25 cellular contexts compared by ENCODE assay signal in the genomic region with DNA sequence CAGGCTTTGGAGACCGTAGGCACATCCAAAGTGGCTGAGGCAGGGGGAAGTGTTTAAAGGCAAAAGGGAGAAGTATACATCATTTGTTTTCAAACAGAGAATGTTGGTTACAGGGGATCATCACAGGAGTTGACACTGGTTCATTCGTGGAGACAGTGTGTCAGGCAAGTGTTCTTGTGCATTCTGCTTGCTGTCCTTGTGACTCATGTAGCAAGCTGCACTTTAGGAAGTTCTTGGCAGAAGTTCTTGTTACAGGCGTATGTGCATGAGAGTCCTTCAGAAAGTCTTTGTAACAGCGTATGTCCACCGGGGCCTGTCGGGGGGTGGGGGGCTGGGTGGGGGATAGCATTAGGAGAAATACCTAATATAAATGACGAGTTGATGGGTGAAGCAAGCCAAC. TPM values are rescaled to one million over a fixed set of nuclear protein-coding genes. Genes with fewer than 3 reads are reported as not detected.
DNase-seq lines count a peak whose midpoint lies in the region; FAIRE-seq and TF ChIP-seq lines count a peak whose summit lies in the region.
"Had no signal": no experiment of that assay in that cellular context is flagged by ENCODE, and none has a peak within 500 bp of the region (broad histone marks: within the 10 kb centered on the region; RNA-seq: fewer than 3 reads in every experiment).

No MANE protein-coding gene starts in this region.

- H3K36me3 ChIP-seq in astrocyte (ENCODE audit: insufficient read depth, low read length) (no peaks in the 10 kb centered on the region), trophoblast cell (ENCODE audit: control insufficient read depth in 1 of 2, insufficient read depth in 2 of 2, low read length in 2 of 2) (peaks cover 0 to 2% of the 10 kb centered on the region in 2 experiments)
- H3K36me3 ChIP-seq: BLaER1 treated with 17β-estradiol and CSF1 and Interleukin-3, amounts not matched to agents 10 nM and 100 nM; SJCRH30 had no signal

- no peak overlapping the region for H3K27ac Mint-ChIP-seq in astrocyte (ENCODE audit: unreplicated experiment)
- H3K27ac Mint-ChIP-seq: CD8-positive, alpha-beta T cell; HFFc6 had no signal

- TF ChIP-seq CTCF in astrocyte (IDR thresholded peaks at IDR 0.05; ENCODE audit: insufficient read depth, low read depth, low read length): no peak
- no peak for TF ChIP-seq CTCF in fibroblast of the aortic adventitia (IDR thresholded peaks at IDR 0.05; ENCODE audit: insufficient read depth, low read length)

- no peak overlapping the region for H3K4me2 ChIP-seq in astrocyte (ENCODE audit: low read length)
- no peak overlapping the region for H3K4me2 ChIP-seq in trophoblast cell (ENCODE audit: low read length)
- H3K4me2 ChIP-seq: BLaER1 treated with 17β-estradiol and CSF1 and Interleukin-3, amounts not matched to agents 10 nM and 100 nM; KMS-11; PC-9 had no signal

- DNase-seq in MV-4-11 (lab: John Stamatoyannopoulos, UW): peak; percentile 11
- peak; percentile 25 for DNase-seq in astrocyte (ENCODE audit: low read depth)
- DNase-seq in fibroblast of the aortic adventitia (ENCODE audit: low read depth): peak; percentile 10
- DNase-seq in trophoblast cell: no peak
- no peak for DNase-seq in activated gamma-delta T cell (lab: John Stamatoyannopoulos, UW)
- no peak for DNase-seq in activated CD8-positive, alpha-beta memory T cell treated with anti-CD3 and anti-CD28 coated beads for 24 hours
- no peak for DNase-seq in NK-92 (lab: John Stamatoyannopoulos, UW; ENCODE audit: unreplicated experiment)
- DNase-seq: CD8-positive, alpha-beta T cell; DMS79; HFFc6; NCI-H1048; NCI-H1436; NCI-H1930; NCI-H345; NCI-H524 treated with DMSO at 0.1 percent for 48 hours; PC-9; SJCRH30 had no signal

- no peak overlapping the region for H3K4me3 Mint-ChIP-seq in astrocyte (ENCODE audit: unreplicated experiment)
- H3K4me3 Mint-ChIP-seq: CD8-positive, alpha-beta T cell; HFFc6 had no signal

- no CpG with 5 or more reads among the region's 7 CpGs for WGBS in trophoblast cell (ENCODE audit: extremely low coverage, insufficient coverage, insufficient read length)

- no peak overlapping the region for H4K12ac ChIP-seq in trophoblast cell (ENCODE audit: low read depth, low read length)

- H2BK5ac ChIP-seq in trophoblast cell (ENCODE audit: low read depth, low read length, poor library complexity): peak overlapping the region; percentile 97

- no peak overlapping the region for H2BK12ac ChIP-seq in trophoblast cell (ENCODE audit: low read length)

- no peak overlapping the region for H2AK5ac ChIP-seq in trophoblast cell (ENCODE audit: low read length)

- H3K14ac ChIP-seq in trophoblast cell (ENCODE audit: low read length): no peak overlapping the region

- H3K4me1 Mint-ChIP-seq in astrocyte (ENCODE audit: low read depth, unreplicated experiment): peaks cover 3% of the 10 kb centered on the region

- H4K91ac ChIP-seq in trophoblast cell (ENCODE audit: low read depth, low read length): peak overlapping the region; percentile 96

- H3K27ac ChIP-seq in astrocyte (ENCODE audit: low read depth, low read length) (no peak overlapping the region), trophoblast cell (ENCODE audit: low read depth, low read length) (peak overlapping the region; percentile 98)
- H3K27ac ChIP-seq: BLaER1 treated with 17β-estradiol and CSF1 and Interleukin-3, amounts not matched to agents 10 nM and 100 nM; KMS-11; PC-9; SJCRH30 had no signal

- H3K27me3 ChIP-seq in astrocyte (ENCODE audit: insufficient read depth, low read length) (peaks cover 2% of the 10 kb centered on the region), trophoblast cell (ENCODE audit: insufficient read depth, low read length) (no peaks in the 10 kb centered on the region)
- H3K27me3 ChIP-seq: SJCRH30 had no signal

- no peaks in the 10 kb centered on the region for H3K36me3 Mint-ChIP-seq in astrocyte (ENCODE audit: low read depth, unreplicated experiment)
- H3K36me3 Mint-ChIP-seq: CD8-positive, alpha-beta T cell had no signal

- H3K9ac ChIP-seq in astrocyte (ENCODE audit: low read length) (no peak overlapping the region), trophoblast cell (ENCODE audit: low read length) (no peak overlapping the region)
- H3K9ac ChIP-seq: BLaER1 treated with 17β-estradiol and CSF1 and Interleukin-3, amounts not matched to agents 10 nM and 100 nM; KMS-11 had no signal

- H3K79me2 ChIP-seq in astrocyte (ENCODE audit: insufficient read depth, low read length) (no peaks in the 10 kb centered on the region), trophoblast cell (ENCODE audit: control insufficient read depth, insufficient read depth, low read length, poor library complexity) (peaks cover 1% of the 10 kb centered on the region)

- peaks cover 9% of the 10 kb centered on the region for H3K27me3 Mint-ChIP-seq in astrocyte (ENCODE audit: low read depth, unreplicated experiment)

- no peaks in the 10 kb centered on the region for H4K20me1 ChIP-seq in astrocyte (ENCODE audit: insufficient read depth, low read length)
- H4K20me1 ChIP-seq: BLaER1 treated with 17β-estradiol and CSF1 and Interleukin-3, amounts not matched to agents 10 nM and 100 nM had no signal

- H3K79me1 ChIP-seq in trophoblast cell (ENCODE audit: low read length): peaks cover 14% of the 10 kb centered on the region

- H3K9me3 Mint-ChIP-seq in astrocyte (ENCODE audit: unreplicated experiment): no peaks in the 10 kb centered on the region

- H3K4ac ChIP-seq in trophoblast cell (ENCODE audit: low read depth, low read length): no peak overlapping the region

- H2AFZ ChIP-seq in astrocyte (ENCODE audit: low read depth, low read length) (no peak overlapping the region), trophoblast cell (ENCODE audit: insufficient read depth, low read length, poor library complexity) (no peak overlapping the region)
- H2AFZ ChIP-seq: PC-9 had no signal

- H3K4me3 ChIP-seq in astrocyte (ENCODE audit: insufficient read depth, low read depth, low read length) (no peak overlapping the region), fibroblast of the aortic adventitia (ENCODE audit: low read depth, low read length) (no peak overlapping the region), trophoblast cell (ENCODE audit: low read depth, low read length) (no peak overlapping the region)
- H3K4me3 ChIP-seq: BLaER1 treated with 17β-estradiol and CSF1 and Interleukin-3, amounts not matched to agents 10 nM and 100 nM; PC-9; SJCRH30 had no signal

- H4K8ac ChIP-seq in trophoblast cell (ENCODE audit: low read depth, low read length): no peak overlapping the region

- H3K9me3 ChIP-seq in astrocyte (ENCODE audit: insufficient read depth, low read depth, low read length) (no peaks in the 10 kb centered on the region), trophoblast cell (ENCODE audit: insufficient read depth, low read depth, low read length) (peaks cover 4% of the 10 kb centered on the region)
- H3K9me3 ChIP-seq: SJCRH30 had no signal

- H3K4me1 ChIP-seq in astrocyte (ENCODE audit: insufficient read depth, low read length): no peaks in the 10 kb centered on the region
- peaks cover 14 to 19% of the 10 kb centered on the region in 2 experiments for H3K4me1 ChIP-seq in trophoblast cell (ENCODE audit: control insufficient read depth in 1 of 2, insufficient read depth in 2 of 2, low read length in 2 of 2)
- H3K4me1 ChIP-seq: SJCRH30 had no signal

- FAIRE-seq in astrocyte (lab: Jason Lieb, UNC): no peak
- FAIRE-seq: GM12892, GM18507, H54 had no signal

- peak overlapping the region; percentile 89 for H2BK120ac ChIP-seq in trophoblast cell (ENCODE audit: insufficient read depth, low read length, poor library complexity)

- no peak overlapping the region for H3K23ac ChIP-seq in trophoblast cell (ENCODE audit: low read length)

- H3K18ac ChIP-seq in trophoblast cell (ENCODE audit: low read length): no peak overlapping the region

RNA-seq across cellular contexts. Expression of a gene that starts 36.5 kb away (rescaled TPM):
- total RNA-seq in astrocyte (17.0 and 17.7 TPM in 2 replicates), fibroblast of the aortic adventitia (ENCODE audit: low replicate concordance) (1.9 and 6.3 TPM in 2 replicates)
- 7.4 and 7.8 TPM in 2 replicates for polyA plus RNA-seq in trophoblast cell (2013)
- total RNA-seq: HFFc6 had no signal

RNA-seq across cellular contexts. Expression of a gene that starts 39.8 kb away (rescaled TPM):
- total RNA-seq in astrocyte (not detected in 2 replicates), fibroblast of the aortic adventitia (ENCODE audit: low replicate concordance) (not detected in 2 replicates)
- polyA plus RNA-seq in trophoblast cell (2013): 0.03 and 0.06 TPM in 2 replicates
- total RNA-seq: A673; CD8-positive, alpha-beta T cell; HFFc6; HT-29; M059J; PC-9; SJCRH30 had no signal

Comparison
In these comparisons a context has a peak if more than half of its experiments do, and no peak if none do; other contexts are left out.
1. DNase-seq: peak in MV-4-11 (single experiment), astrocyte (single experiment) and fibroblast of the aortic adventitia (single experiment); none in trophoblast cell (0 of 2), activated gamma-delta T cell (single experiment), activated CD8-positive, alpha-beta memory T cell treated with anti-CD3 and anti-CD28 coated beads for 24 hours (single experiment) and NK-92 (single experiment).